In the genomic region with DNA sequence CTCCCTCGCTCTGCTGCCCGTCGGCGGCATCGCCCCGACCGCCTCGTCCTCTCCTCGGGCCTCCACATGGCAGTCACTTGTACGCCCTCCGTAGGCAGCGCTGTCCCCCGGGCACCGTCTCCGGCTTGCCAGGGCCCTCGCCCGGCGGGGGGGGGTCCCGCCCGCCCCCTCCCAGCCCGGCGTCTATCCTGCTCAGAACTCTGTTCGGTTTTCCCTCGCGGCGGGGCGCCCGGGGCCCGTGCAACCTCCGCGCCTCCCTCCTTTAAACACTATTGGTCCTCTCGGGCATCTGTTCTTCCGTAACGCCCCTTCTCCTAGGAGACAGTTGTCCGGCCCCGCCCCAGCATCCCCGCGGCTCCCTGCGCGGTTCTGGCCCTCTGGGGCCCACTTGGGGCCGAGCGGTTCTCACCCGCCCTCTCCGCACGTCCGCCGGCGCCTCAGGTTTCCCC, we compare ENCODE assay signal across 8 cellular contexts. TPM values are rescaled to one million over a fixed set of nuclear protein-coding genes. Genes with fewer than 3 reads are reported as not detected.
DNase-seq lines count a peak whose midpoint lies in the region; ATAC-seq and TF ChIP-seq lines count a peak whose summit lies in the region.

No MANE protein-coding gene starts in this region.

- H3K9me3 ChIP-seq in OCI-LY3 (ENCODE audit: insufficient read depth, low read length) = no peaks in the 10 kb centered on the region
- no peaks in the 10 kb centered on the region for H3K9me3 ChIP-seq in esophagus (ENCODE audit: control insufficient read depth in 2 of 2, insufficient read depth in 1 of 2, low read depth in 1 of 2, low read length in 1 of 2)

- peaks cover 25% of the 10 kb centered on the region for H3K79me2 ChIP-seq in OCI-LY3 (ENCODE audit: low read length)

- no peak for TF ChIP-seq CTCF in OCI-LY3 (IDR thresholded peaks at IDR 0.05; ENCODE audit: low read depth, low read length)

- H3K9ac ChIP-seq in OCI-LY3 (ENCODE audit: low read length) = peak overlapping the region; percentile 86

- 0 to 1% methylated on average over 45 to 48 of the region's 48 CpGs for WGBS in esophagus, 2 donors

- H3K27me3 ChIP-seq in OCI-LY3 (ENCODE audit: low read depth, low read length) = peaks cover 6% of the 10 kb centered on the region; the same call in 1 of the 2 replicates
- no peaks in the 10 kb centered on the region for H3K27me3 ChIP-seq in esophagus (ENCODE audit: control insufficient read depth in 1 of 2, insufficient read depth in 2 of 2, low read length in 2 of 2)

- peak overlapping the region; percentile 93 for H3K4me3 ChIP-seq in OCI-LY3 (ENCODE audit: low read length)
- H3K4me3 ChIP-seq in esophagus (ENCODE audit: low read depth in 1 of 2, low read length in 2 of 2) = peak overlapping the region; percentile 69 to 88

- H3K4me1 ChIP-seq in OCI-LY3 (ENCODE audit: low read length) (peaks cover 6% of the 10 kb centered on the region), esophagus (ENCODE audit: control insufficient read depth in 2 of 2, insufficient read depth in 2 of 2, low read length in 1 of 2) (peaks cover 0 to 6% of the 10 kb centered on the region in 2 donors)

- DNase-seq in COLO829 (ENCODE audit: low spot score) (peak; percentile 94), HT1080 (ENCODE audit: low read depth) (peak; percentile 70), activated T-cell treated with anti-CD3 and anti-CD28 coated beads for 4 hours (peak; percentile 56), myocyte (ENCODE audit: low read depth) (peak; percentile 72)
- peak; percentile 36 for DNase-seq in stimulated activated CD8-positive, alpha-beta memory T cell treated with anti-CD3 and anti-CD28 coated beads, Interleukin-7, amount 100 ng/mL, for 24 hours (ENCODE audit: low read depth)

- peak; percentile 46 for ATAC-seq in GM21360 (IDR thresholded peaks at IDR 0.05; ENCODE audit: unreplicated experiment)

- peaks cover 7% of the 10 kb centered on the region for H4K20me1 ChIP-seq in OCI-LY3 (ENCODE audit: insufficient read depth, low read length)

- H3K27ac ChIP-seq in OCI-LY3 (ENCODE audit: low read length) = peak overlapping the region; percentile 74
- H3K27ac ChIP-seq in esophagus (ENCODE audit: low read depth in 2 of 2, low read length in 1 of 2) = peak overlapping the region; percentile 90 to 94

- peak overlapping the region; percentile 89 for H3K4me2 ChIP-seq in OCI-LY3 (ENCODE audit: low read length)

- peaks cover 20% of the 10 kb centered on the region for H3K36me3 ChIP-seq in OCI-LY3 (replicated peaks; ENCODE audit: low read depth, low read length)
- H3K36me3 ChIP-seq in esophagus (ENCODE audit: control insufficient read depth in 2 of 2, insufficient read depth in 2 of 2, low read length in 1 of 2) = peaks cover 9 to 12% of the 10 kb centered on the region in 2 donors

- H2AFZ ChIP-seq in OCI-LY3 (ENCODE audit: low read depth, low read length) = 0 out of 2 replicates have a peak overlapping the region, but pooled peaks have one; percentile 69

RNA-seq across cellular contexts. Expression of a gene that starts 0.8 kb away (rescaled TPM):
- 37.1 and 39.8 TPM in 2 replicates for total RNA-seq in HT1080 (2014; rRNA removed; shearing (Covaris generic))
- polyA plus RNA-seq in HT1080 (2015; cell fraction: cytosol; rRNA removed) = 32.2 and 38.0 TPM in 2 replicates
- polyA plus RNA-seq in HT1080 (2015; cell fraction: nucleus; rRNA removed) = 104 and 112 TPM in 2 replicates
- 10 to 100 TPM; 10.0 to 12.6 TPM for polyA plus RNA-seq in esophagus
- total RNA-seq in myocyte = 16.0 and 18.6 TPM in 2 replicates
- polyA plus RNA-seq in myocyte (2012) = 21.3 TPM

RNA-seq across cellular contexts. Expression of a gene that starts 36.0 kb away (rescaled TPM):
- total RNA-seq in HT1080 (2014; rRNA removed; shearing (Covaris generic)) = 60.9 and 65.5 TPM in 2 replicates
- polyA plus RNA-seq in HT1080 (2015; cell fraction: cytosol; rRNA removed) = 107 TPM in 2 replicates
- 98.3 and 104 TPM in 2 replicates for polyA plus RNA-seq in HT1080 (2015; cell fraction: nucleus; rRNA removed)
- polyA plus RNA-seq in esophagus = 1 to 10 TPM; 7.2 to 9.6 TPM
- total RNA-seq in myocyte = 43.6 and 52.0 TPM in 2 replicates
- 232 TPM for polyA plus RNA-seq in myocyte (2012)

RNA-seq across cellular contexts. Expression of a gene that starts 47.9 kb away (rescaled TPM):
- total RNA-seq in HT1080 (2014; rRNA removed; shearing (Covaris generic)) = 39.0 and 45.0 TPM in 2 replicates
- 30.2 and 32.2 TPM in 2 replicates for polyA plus RNA-seq in HT1080 (2015; cell fraction: cytosol; rRNA removed)
- polyA plus RNA-seq in HT1080 (2015; cell fraction: nucleus; rRNA removed) = 47.2 and 48.1 TPM in 2 replicates
- 10 to 100 TPM in 1 of 2 donors, 1 to 10 TPM in 1; 9.5 to 12.8 TPM for polyA plus RNA-seq in esophagus
- total RNA-seq in myocyte = 28.3 and 28.4 TPM in 2 replicates
- 22.5 TPM for polyA plus RNA-seq in myocyte (2012)

Comparison
In these comparisons a context has a peak if more than half of its experiments do, and no peak if none do; other contexts are left out.
1. Peak in every context shown above with its lines: DNase-seq, ATAC-seq, H3K4me3 ChIP-seq and H3K27ac ChIP-seq.
2. DNase-seq: peak in every context shown above with its lines; median percentile 94 in COLO829; 72 in myocyte; 70 in HT1080; 56 in activated T-cell treated with anti-CD3 and anti-CD28 coated beads for 4 hours; 36 in stimulated activated CD8-positive, alpha-beta memory T cell treated with anti-CD3 and anti-CD28 coated beads, Interleukin-7, amount 100 ng/mL, for 24 hours.